ENCODE assay signal across 1 cellular context in the genomic region with DNA sequence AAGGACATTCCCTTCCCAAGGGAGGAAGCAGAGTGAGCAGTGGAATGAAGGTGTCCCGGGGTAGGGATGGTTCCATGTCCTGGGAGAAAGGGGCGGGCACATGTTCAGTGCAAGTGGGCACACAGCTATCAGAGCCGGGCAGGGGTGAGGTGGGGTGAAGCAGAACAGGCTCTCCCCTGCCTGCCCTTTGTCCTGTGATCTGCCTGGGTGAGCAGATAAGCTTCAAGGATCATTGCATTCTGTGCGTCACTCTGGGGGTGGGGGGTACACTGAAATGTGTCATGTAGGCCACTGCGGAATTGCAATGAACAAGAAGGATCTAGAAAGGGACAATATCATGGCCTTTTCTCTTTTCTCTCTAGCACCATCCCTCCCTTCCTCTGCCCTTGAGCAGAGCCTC.
A peak's percentile ranks its signal among the peaks of the same experiment; 100 is the strongest.
TF ChIP-seq lines count a peak whose summit lies in the region.

No MANE protein-coding gene starts in this region.

TF ChIP-seq in K562, 482 proteins besides CTCF, POLR2A, EP300 and RAD21 (continued from another document and continues in another):
- TF ChIP-seq, protein P1, sequence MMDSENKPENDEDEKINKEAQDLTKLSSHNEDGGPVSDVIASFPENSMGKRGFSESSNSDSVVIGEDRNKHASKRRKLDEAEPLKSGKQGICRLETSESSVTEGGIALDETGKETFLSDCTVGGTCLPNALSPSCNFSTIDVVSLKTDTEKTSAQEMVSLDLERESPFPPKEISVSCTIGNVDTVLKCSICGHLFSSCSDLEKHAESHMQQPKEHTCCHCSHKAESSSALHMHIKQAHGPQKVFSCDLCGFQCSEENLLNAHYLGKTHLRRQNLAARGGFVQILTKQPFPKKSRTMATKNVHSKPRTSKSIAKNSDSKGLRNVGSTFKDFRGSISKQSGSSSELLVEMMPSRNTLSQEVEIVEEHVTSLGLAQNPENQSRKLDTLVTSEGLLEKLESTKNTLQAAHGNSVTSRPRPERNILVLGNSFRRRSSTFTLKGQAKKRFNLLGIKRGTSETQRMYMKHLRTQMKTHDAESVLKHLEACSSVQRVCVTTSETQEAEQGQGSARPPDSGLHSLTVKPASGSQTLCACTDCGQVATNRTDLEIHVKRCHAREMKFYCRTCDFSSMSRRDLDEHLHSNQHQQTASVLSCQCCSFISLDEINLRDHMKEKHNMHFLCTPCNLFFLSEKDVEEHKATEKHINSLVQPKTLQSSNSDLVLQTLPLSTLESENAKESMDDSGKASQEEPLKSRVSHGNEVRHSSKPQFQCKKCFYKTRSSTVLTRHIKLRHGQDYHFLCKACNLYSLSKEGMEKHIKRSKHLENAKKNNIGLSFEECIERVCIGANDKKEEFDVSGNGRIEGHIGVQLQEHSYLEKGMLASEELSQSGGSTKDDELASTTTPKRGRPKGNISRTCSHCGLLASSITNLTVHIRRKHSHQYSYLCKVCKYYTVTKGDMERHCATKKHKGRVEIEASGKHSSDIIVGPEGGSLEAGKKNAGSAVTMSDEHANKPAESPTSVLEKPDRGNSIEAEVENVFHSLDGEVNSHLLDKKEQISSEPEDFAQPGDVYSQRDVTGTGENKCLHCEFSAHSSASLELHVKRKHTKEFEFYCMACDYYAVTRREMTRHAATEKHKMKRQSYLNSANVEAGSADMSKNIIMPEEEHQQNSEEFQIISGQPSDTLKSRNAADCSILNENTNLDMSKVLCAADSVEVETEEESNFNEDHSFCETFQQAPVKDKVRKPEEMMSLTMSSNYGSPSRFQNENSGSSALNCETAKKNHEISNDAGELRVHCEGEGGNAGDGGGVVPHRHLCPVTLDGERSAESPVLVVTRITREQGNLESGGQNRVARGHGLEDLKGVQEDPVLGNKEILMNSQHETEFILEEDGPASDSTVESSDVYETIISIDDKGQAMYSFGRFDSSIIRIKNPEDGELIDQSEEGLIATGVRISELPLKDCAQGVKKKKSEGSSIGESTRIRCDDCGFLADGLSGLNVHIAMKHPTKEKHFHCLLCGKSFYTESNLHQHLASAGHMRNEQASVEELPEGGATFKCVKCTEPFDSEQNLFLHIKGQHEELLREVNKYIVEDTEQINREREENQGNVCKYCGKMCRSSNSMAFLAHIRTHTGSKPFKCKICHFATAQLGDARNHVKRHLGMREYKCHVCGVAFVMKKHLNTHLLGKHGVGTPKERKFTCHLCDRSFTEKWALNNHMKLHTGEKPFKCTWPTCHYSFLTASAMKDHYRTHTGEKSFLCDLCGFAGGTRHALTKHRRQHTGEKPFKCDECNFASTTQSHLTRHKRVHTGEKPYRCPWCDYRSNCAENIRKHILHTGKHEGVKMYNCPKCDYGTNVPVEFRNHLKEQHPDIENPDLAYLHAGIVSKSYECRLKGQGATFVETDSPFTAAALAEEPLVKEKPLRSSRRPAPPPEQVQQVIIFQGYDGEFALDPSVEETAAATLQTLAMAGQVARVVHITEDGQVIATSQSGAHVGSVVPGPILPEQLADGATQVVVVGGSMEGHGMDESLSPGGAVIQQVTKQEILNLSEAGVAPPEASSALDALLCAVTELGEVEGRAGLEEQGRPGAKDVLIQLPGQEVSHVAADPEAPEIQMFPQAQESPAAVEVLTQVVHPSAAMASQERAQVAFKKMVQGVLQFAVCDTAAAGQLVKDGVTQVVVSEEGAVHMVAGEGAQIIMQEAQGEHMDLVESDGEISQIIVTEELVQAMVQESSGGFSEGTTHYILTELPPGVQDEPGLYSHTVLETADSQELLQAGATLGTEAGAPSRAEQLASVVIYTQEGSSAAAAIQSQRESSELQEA (IDR thresholded peaks at IDR 0.05; ENCODE audit: low read depth), result no peak
- TF ChIP-seq ZNF668 (CRISPR knock-in tag; IDR thresholded peaks at IDR 0.05), result no peak
- no peak for TF ChIP-seq ZNF12 (CRISPR knock-in tag; IDR thresholded peaks at IDR 0.05)
- no peak for TF ChIP-seq BACH1 (tag; IDR thresholded peaks at IDR 0.05)
- no peak for TF ChIP-seq FOXP1 (CRISPR knock-in tag; IDR thresholded peaks at IDR 0.05)
- TF ChIP-seq, protein P2, sequence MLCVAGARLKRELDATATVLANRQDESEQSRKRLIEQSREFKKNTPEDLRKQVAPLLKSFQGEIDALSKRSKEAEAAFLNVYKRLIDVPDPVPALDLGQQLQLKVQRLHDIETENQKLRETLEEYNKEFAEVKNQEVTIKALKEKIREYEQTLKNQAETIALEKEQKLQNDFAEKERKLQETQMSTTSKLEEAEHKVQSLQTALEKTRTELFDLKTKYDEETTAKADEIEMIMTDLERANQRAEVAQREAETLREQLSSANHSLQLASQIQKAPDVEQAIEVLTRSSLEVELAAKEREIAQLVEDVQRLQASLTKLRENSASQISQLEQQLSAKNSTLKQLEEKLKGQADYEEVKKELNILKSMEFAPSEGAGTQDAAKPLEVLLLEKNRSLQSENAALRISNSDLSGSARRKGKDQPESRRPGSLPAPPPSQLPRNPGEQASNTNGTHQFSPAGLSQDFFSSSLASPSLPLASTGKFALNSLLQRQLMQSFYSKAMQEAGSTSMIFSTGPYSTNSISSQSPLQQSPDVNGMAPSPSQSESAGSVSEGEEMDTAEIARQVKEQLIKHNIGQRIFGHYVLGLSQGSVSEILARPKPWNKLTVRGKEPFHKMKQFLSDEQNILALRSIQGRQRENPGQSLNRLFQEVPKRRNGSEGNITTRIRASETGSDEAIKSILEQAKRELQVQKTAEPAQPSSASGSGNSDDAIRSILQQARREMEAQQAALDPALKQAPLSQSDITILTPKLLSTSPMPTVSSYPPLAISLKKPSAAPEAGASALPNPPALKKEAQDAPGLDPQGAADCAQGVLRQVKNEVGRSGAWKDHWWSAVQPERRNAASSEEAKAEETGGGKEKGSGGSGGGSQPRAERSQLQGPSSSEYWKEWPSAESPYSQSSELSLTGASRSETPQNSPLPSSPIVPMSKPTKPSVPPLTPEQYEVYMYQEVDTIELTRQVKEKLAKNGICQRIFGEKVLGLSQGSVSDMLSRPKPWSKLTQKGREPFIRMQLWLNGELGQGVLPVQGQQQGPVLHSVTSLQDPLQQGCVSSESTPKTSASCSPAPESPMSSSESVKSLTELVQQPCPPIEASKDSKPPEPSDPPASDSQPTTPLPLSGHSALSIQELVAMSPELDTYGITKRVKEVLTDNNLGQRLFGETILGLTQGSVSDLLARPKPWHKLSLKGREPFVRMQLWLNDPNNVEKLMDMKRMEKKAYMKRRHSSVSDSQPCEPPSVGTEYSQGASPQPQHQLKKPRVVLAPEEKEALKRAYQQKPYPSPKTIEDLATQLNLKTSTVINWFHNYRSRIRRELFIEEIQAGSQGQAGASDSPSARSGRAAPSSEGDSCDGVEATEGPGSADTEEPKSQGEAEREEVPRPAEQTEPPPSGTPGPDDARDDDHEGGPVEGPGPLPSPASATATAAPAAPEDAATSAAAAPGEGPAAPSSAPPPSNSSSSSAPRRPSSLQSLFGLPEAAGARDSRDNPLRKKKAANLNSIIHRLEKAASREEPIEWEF (CRISPR knock-in tag; IDR thresholded peaks at IDR 0.05), result no peak; the same call in 1 of the 2 replicates
- TF ChIP-seq CEBPB (tag; IDR thresholded peaks at IDR 0.05), result no peak
- TF ChIP-seq ZNF780A (CRISPR knock-in tag; IDR thresholded peaks at IDR 0.05), result no peak
- no peak for TF ChIP-seq HIVEP1 (CRISPR knock-in tag; IDR thresholded peaks at IDR 0.05)
- TF ChIP-seq, protein P3, sequence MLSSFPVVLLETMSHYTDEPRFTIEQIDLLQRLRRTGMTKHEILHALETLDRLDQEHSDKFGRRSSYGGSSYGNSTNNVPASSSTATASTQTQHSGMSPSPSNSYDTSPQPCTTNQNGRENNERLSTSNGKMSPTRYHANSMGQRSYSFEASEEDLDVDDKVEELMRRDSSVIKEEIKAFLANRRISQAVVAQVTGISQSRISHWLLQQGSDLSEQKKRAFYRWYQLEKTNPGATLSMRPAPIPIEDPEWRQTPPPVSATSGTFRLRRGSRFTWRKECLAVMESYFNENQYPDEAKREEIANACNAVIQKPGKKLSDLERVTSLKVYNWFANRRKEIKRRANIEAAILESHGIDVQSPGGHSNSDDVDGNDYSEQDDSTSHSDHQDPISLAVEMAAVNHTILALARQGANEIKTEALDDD (IDR thresholded peaks at IDR 0.05), result no peak
- TF ChIP-seq ZNF174 (CRISPR knock-in tag; IDR thresholded peaks at IDR 0.05), result no peak
- peak; percentile 83 for TF ChIP-seq EGR1 (conservative IDR thresholded peaks at IDR 0.05)
- peak; percentile 66 for TF ChIP-seq GATA2 (CRISPR knock-in tag; IDR thresholded peaks at IDR 0.05)
- no peak for TF ChIP-seq HMG20A (CRISPR knock-in tag; conservative IDR thresholded peaks at IDR 0.05)
- TF ChIP-seq POLR3A (IDR thresholded peaks at IDR 0.05; ENCODE audit: borderline replicate concordance, extremely low read depth, insufficient read depth, insufficient read length), result no peak
- no peak for TF ChIP-seq ETS2 (tag; IDR thresholded peaks at IDR 0.05; ENCODE audit: borderline replicate concordance, poor library complexity, severe bottlenecking)
- no peak for TF ChIP-seq ZNF785 (CRISPR knock-in tag; IDR thresholded peaks at IDR 0.05)
- no peak for TF ChIP-seq SAP30 (IDR thresholded peaks at IDR 0.05; ENCODE audit: borderline replicate concordance, insufficient read depth, low read depth, low read length, poor library complexity, severe bottlenecking)
- TF ChIP-seq, protein P4, sequence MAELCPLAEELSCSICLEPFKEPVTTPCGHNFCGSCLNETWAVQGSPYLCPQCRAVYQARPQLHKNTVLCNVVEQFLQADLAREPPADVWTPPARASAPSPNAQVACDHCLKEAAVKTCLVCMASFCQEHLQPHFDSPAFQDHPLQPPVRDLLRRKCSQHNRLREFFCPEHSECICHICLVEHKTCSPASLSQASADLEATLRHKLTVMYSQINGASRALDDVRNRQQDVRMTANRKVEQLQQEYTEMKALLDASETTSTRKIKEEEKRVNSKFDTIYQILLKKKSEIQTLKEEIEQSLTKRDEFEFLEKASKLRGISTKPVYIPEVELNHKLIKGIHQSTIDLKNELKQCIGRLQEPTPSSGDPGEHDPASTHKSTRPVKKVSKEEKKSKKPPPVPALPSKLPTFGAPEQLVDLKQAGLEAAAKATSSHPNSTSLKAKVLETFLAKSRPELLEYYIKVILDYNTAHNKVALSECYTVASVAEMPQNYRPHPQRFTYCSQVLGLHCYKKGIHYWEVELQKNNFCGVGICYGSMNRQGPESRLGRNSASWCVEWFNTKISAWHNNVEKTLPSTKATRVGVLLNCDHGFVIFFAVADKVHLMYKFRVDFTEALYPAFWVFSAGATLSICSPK (IDR thresholded peaks at IDR 0.05; ENCODE audit: borderline replicate concordance), result no peak
- no peak for TF ChIP-seq NFYB (IDR thresholded peaks at IDR 0.05; ENCODE audit: extremely low read depth, insufficient read length)
- peak; percentile 91 for TF ChIP-seq CREM (IDR thresholded peaks at IDR 0.05; ENCODE audit: low read depth)
- no peak for TF ChIP-seq FOXK2 (conservative IDR thresholded peaks at IDR 0.05 in 1 of 2, IDR thresholded peaks at IDR 0.05 in 1 of 2; ENCODE audit: low read depth in 2 of 2)
- TF ChIP-seq, protein P5, sequence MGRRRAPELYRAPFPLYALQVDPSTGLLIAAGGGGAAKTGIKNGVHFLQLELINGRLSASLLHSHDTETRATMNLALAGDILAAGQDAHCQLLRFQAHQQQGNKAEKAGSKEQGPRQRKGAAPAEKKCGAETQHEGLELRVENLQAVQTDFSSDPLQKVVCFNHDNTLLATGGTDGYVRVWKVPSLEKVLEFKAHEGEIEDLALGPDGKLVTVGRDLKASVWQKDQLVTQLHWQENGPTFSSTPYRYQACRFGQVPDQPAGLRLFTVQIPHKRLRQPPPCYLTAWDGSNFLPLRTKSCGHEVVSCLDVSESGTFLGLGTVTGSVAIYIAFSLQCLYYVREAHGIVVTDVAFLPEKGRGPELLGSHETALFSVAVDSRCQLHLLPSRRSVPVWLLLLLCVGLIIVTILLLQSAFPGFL (CRISPR knock-in tag; IDR thresholded peaks at IDR 0.05), result no peak
- TF ChIP-seq, protein P6, sequence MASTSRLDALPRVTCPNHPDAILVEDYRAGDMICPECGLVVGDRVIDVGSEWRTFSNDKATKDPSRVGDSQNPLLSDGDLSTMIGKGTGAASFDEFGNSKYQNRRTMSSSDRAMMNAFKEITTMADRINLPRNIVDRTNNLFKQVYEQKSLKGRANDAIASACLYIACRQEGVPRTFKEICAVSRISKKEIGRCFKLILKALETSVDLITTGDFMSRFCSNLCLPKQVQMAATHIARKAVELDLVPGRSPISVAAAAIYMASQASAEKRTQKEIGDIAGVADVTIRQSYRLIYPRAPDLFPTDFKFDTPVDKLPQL (IDR thresholded peaks at IDR 0.05; ENCODE audit: extremely low read depth, insufficient read length), result no peak
- no peak for TF ChIP-seq DIDO1 (tag; IDR thresholded peaks at IDR 0.05; ENCODE audit: low read depth)
- TF ChIP-seq, protein P7, sequence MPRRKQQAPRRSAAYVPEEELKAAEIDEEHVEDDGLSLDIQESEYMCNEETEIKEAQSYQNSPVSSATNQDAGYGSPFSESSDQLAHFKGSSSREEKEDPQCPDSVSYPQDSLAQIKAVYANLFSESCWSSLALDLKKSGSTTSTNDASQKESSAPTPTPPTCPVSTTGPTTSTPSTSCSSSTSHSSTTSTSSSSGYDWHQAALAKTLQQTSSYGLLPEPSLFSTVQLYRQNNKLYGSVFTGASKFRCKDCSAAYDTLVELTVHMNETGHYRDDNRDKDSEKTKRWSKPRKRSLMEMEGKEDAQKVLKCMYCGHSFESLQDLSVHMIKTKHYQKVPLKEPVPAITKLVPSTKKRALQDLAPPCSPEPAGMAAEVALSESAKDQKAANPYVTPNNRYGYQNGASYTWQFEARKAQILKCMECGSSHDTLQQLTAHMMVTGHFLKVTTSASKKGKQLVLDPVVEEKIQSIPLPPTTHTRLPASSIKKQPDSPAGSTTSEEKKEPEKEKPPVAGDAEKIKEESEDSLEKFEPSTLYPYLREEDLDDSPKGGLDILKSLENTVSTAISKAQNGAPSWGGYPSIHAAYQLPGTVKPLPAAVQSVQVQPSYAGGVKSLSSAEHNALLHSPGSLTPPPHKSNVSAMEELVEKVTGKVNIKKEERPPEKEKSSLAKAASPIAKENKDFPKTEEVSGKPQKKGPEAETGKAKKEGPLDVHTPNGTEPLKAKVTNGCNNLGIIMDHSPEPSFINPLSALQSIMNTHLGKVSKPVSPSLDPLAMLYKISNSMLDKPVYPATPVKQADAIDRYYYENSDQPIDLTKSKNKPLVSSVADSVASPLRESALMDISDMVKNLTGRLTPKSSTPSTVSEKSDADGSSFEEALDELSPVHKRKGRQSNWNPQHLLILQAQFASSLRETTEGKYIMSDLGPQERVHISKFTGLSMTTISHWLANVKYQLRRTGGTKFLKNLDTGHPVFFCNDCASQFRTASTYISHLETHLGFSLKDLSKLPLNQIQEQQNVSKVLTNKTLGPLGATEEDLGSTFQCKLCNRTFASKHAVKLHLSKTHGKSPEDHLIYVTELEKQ (CRISPR knock-in tag; IDR thresholded peaks at IDR 0.05), result no peak
- no peak for TF ChIP-seq ZNF224 (CRISPR knock-in tag; IDR thresholded peaks at IDR 0.05)
- TF ChIP-seq CBX8 (IDR thresholded peaks at IDR 0.05; ENCODE audit: borderline replicate concordance, extremely low read depth, low read depth, low read length, poor library complexity, severe bottlenecking), result no peak
- TF ChIP-seq, protein P8, sequence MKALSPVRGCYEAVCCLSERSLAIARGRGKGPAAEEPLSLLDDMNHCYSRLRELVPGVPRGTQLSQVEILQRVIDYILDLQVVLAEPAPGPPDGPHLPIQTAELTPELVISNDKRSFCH (CRISPR knock-in tag; IDR thresholded peaks at IDR 0.05), result no peak
- TF ChIP-seq, protein P8 (tag; IDR thresholded peaks at IDR 0.05), result no peak
- no peak for TF ChIP-seq ZNF431 (CRISPR knock-in tag; IDR thresholded peaks at IDR 0.05)
- TF ChIP-seq ESRRA (IDR thresholded peaks at IDR 0.05; ENCODE audit: borderline replicate concordance, low read depth), result peak; percentile 55; the same call in 1 of the 2 replicates
